15 cellular contexts compared by ENCODE assay signal in genomic region chr2:102119255-102119654, GRCh38.
"Had no signal": no experiment of that assay in that cellular context is flagged by ENCODE, and none has a peak within 500 bp of the region (broad histone marks: within the 10 kb centered on the region; RNA-seq: fewer than 3 reads in every experiment).

No MANE protein-coding gene starts in this region.

- DNase-seq: activated CD4-positive, alpha-beta T cell treated with anti-CD3 and anti-CD28 coated beads, Interleukin-2, amount 50 U/mL, for 48 hours; activated CD4-positive, CD25-positive, alpha-beta regulatory T cell treated with anti-CD3 and anti-CD28 coated beads, Interleukin-2, amount 50 U/mL, for 72 hours; activated naive CD4-positive, alpha-beta T cell treated with anti-CD3 and anti-CD28 coated beads, Interleukin-2, amount 10 ng/mL, durations not matched to agents 7 days and 5 days; dorsolateral prefrontal cortex; erythroblast; hypothalamus; kidney; left ventricle myocardium superior; mesendoderm; stimulated activated CD4-positive, alpha-beta T cell treated with anti-CD3 and anti-CD28 coated beads, Interleukin-2, amount 100 ng/mL, for 48 hours; T-helper 1 cell; T1000 had no signal

- ATAC-seq: left ventricle myocardium superior; stimulated activated memory B cell treated with anti-CD40 and anti-IgM and Interleukin-4, amounts not matched to agents 10 μg/mL and 1 μg/mL and 100 μg/mL, for 72 hours had no signal

- FAIRE-seq: kidney had no signal

- H3K27ac ChIP-seq: dorsolateral prefrontal cortex, tibial nerve, vagina had no signal

- H3K36me3 ChIP-seq: tibial nerve, vagina had no signal

- H3K4me1 ChIP-seq: tibial nerve had no signal

- H3K9me3 ChIP-seq: tibial nerve, vagina had no signal

- H3K4me3 ChIP-seq: dorsolateral prefrontal cortex, tibial nerve, vagina had no signal

- H3K27me3 ChIP-seq: tibial nerve, vagina had no signal
